8 cellular contexts compared by ENCODE assay signal in genomic region chr11:83194284-83195175, GRCh38.
DNase-seq lines count a peak whose midpoint lies in the region; ATAC-seq and TF ChIP-seq lines count a peak whose summit lies in the region.

No MANE protein-coding gene starts in this region.

- H3K4me3 ChIP-seq in KMS-11 (IDR thresholded peaks at IDR 0.05; ENCODE audit: insufficient read depth, low read depth, low read length) = no peak overlapping the region

- no peaks in the 10 kb centered on the region for H4K20me1 ChIP-seq in KMS-11 (ENCODE audit: insufficient read depth)

- H2AFZ ChIP-seq in KMS-11 (ENCODE audit: low read depth) = peak overlapping the region; percentile 90

- ATAC-seq in GM21825 (IDR thresholded peaks at IDR 0.05; ENCODE audit: unreplicated experiment) = peak; percentile 54
- ATAC-seq in central memory CD8-positive, alpha-beta T cell (replicated peaks; ENCODE audit: extremely low read depth, poor library complexity, severe bottlenecking) = peak; percentile 72

- peak overlapping the region; percentile 100 for H3K27ac Mint-ChIP-seq in central memory CD8-positive, alpha-beta T cell (ENCODE audit: low read depth)

- peak; percentile 52 for DNase-seq in GM04503 (ENCODE audit: low read depth)
- peak; percentile 21 for DNase-seq in activated CD4-positive, CD25-positive, alpha-beta regulatory T cell treated with anti-CD3 and anti-CD28 coated beads, Interleukin-2, amount 50 U/mL, for 16 hours (ENCODE audit: low read depth, low spot score)
- peak; percentile 53 to 65 for DNase-seq in central memory CD8-positive, alpha-beta T cell (ENCODE audit: low spot score in 2 of 2)
- DNase-seq in kidney tubule cell (ENCODE audit: low spot score) = peak; percentile 81
- peak; percentile 57 for DNase-seq in stimulated activated CD4-positive, alpha-beta T cell treated with anti-CD3 and anti-CD28 coated beads, Interleukin-1b, Interleukin-23, amount 100 ng/mL, for 48 hours
- DNase-seq in NCI-H1048 (lab: John Stamatoyannopoulos, UW) = no peak

- H3K4me1 Mint-ChIP-seq in central memory CD8-positive, alpha-beta T cell = peaks cover 49% of the 10 kb centered on the region

- no peaks in the 10 kb centered on the region for H3K27me3 ChIP-seq in KMS-11 (ENCODE audit: insufficient read depth, low read depth)

- H3K36me3 Mint-ChIP-seq in central memory CD8-positive, alpha-beta T cell (ENCODE audit: insufficient read depth) = peaks cover 40% of the 10 kb centered on the region

- H3K4me3 Mint-ChIP-seq in central memory CD8-positive, alpha-beta T cell = peak overlapping the region; percentile 100

- peaks cover 19% of the 10 kb centered on the region for H3K79me2 ChIP-seq in KMS-11 (ENCODE audit: insufficient read depth, low read depth)

- H3K27me3 Mint-ChIP-seq in central memory CD8-positive, alpha-beta T cell = no peaks in the 10 kb centered on the region

- peak overlapping the region; percentile 62; the same call in 1 of the 2 replicates for H3K9ac ChIP-seq in KMS-11

- peaks cover 18% of the 10 kb centered on the region for H3K4me1 ChIP-seq in KMS-11 (ENCODE audit: low read depth, poor library complexity, severe bottlenecking)

- H3K9me3 Mint-ChIP-seq in central memory CD8-positive, alpha-beta T cell = no peaks in the 10 kb centered on the region

- H3K36me3 ChIP-seq in KMS-11 (ENCODE audit: insufficient read depth) = 0 out of 2 replicates have a peak, but pooled peaks cover 4% of the 10 kb centered on the region

- peak overlapping the region; percentile 58 for H3K27ac ChIP-seq in KMS-11

- no peak for TF ChIP-seq CTCF in KMS-11 (conservative IDR thresholded peaks at IDR 0.05; ENCODE audit: low read depth, low read length)

- peak overlapping the region; percentile 88 for H3K4me2 ChIP-seq in KMS-11
